15 cellular contexts compared by ENCODE assay signal in the genomic region with DNA sequence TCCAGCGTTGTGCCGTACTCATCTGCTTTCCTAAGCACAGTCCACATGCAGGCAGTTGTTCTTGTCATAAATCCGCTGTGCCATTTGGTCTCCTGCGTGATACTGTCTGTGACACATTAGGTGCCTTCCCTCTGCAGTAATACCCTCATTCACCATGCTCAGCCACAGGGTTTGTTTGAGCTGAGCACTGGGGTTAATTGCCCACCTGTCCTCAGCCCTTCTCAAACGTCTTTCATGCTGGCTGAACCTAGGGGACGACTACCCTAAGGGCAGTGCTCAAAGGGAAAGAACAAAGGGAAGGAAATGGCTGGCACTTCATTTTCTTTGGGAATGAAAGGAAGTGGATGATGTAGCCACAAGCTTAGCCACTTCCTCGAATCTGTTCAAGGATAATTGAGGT.
A peak's percentile ranks its signal among the peaks of the same experiment; 100 is the strongest.
DNase-seq lines count a peak whose midpoint lies in the region; ATAC-seq and TF ChIP-seq lines count a peak whose summit lies in the region.
"Had no signal": no experiment of that assay in that cellular context is flagged by ENCODE, and none has a peak within 500 bp of the region (broad histone marks: within the 10 kb centered on the region; RNA-seq: fewer than 3 reads in every experiment).

No MANE protein-coding gene starts in this region.

- no peaks in the 10 kb centered on the region for H3K79me1 ChIP-seq in mesenchymal stem cell (replicated peaks; ENCODE audit: low read length, poor library complexity, severe bottlenecking)

- no peak overlapping the region for H3K4me3 Mint-ChIP-seq in activated CD4-positive, alpha-beta T cell treated with anti-CD3 and anti-CD28 coated beads for 36 hours
- H3K4me3 Mint-ChIP-seq: activated naive CD4-positive, alpha-beta T cell treated with anti-CD3 and anti-CD28 coated beads, Interleukin-2, amount 10 ng/mL, durations not matched to agents 7 days and 5 days; stimulated activated naive B cell treated with anti-CD40 and anti-IgM and Interleukin-4, amounts not matched to agents 10 μg/mL and 1 μg/mL and 100 μg/mL, for 72 hours had no signal

- H3K4me1 Mint-ChIP-seq in activated CD4-positive, alpha-beta T cell treated with anti-CD3 and anti-CD28 coated beads for 36 hours, result no peaks in the 10 kb centered on the region
- H3K4me1 Mint-ChIP-seq: stimulated activated naive B cell treated with anti-CD40 and anti-IgM and Interleukin-4, amounts not matched to agents 10 μg/mL and 1 μg/mL and 100 μg/mL, for 72 hours had no signal

- H2BK5ac ChIP-seq in mesenchymal stem cell (ENCODE audit: low read depth, low read length, poor library complexity, severe bottlenecking), result no peak overlapping the region

- no peak overlapping the region for H3K14ac ChIP-seq in mesenchymal stem cell (ENCODE audit: low read length in 2 of 2)

- no peaks in the 10 kb centered on the region for H3K9me3 Mint-ChIP-seq in activated CD4-positive, alpha-beta T cell treated with anti-CD3 and anti-CD28 coated beads for 36 hours (ENCODE audit: low read depth)
- H3K9me3 Mint-ChIP-seq: activated naive CD4-positive, alpha-beta T cell treated with anti-CD3 and anti-CD28 coated beads, Interleukin-2, amount 10 ng/mL, durations not matched to agents 7 days and 5 days; stimulated activated naive B cell treated with anti-CD40 and anti-IgM and Interleukin-4, amounts not matched to agents 10 μg/mL and 1 μg/mL and 100 μg/mL, for 72 hours had no signal

- intact Hi-C loops in Right ventricle myocardium inferior (cut with DNase I), result no loop called here
- intact Hi-C loops in activated CD4-positive, alpha-beta T cell treated with anti-CD3 and anti-CD28 coated beads for 36 hours (cut with DNase I, micrococcal nuclease), result no loop called here
- intact Hi-C loops in cardiac septum (cut with DNase I), result no loop called here

- H3K4me1 ChIP-seq in NT2/D1 (ENCODE audit: insufficient read depth, insufficient read length), result peaks cover 3% of the 10 kb centered on the region
- H3K4me1 ChIP-seq in mesenchymal stem cell (ENCODE audit: control insufficient read depth, insufficient read depth, low read depth, low read length), result no peaks in the 10 kb centered on the region

- H3K27me3 ChIP-seq in NT2/D1 (ENCODE audit: insufficient read depth, insufficient read length), result peaks cover 4% of the 10 kb centered on the region
- peaks cover 0 to 7% of the 10 kb centered on the region in 2 experiments for H3K27me3 ChIP-seq in mesenchymal stem cell (ENCODE audit: control insufficient read depth in 1 of 2, insufficient read depth in 1 of 2, low read length in 2 of 2)
- H3K27me3 ChIP-seq: cardiac muscle cell had no signal

- 38% methylated on average over 7 of the region's 7 CpGs for WGBS in mesenchymal stem cell

- H3K36me3 ChIP-seq in NT2/D1 (ENCODE audit: insufficient read depth, insufficient read length, low read length) (no peaks in the 10 kb centered on the region), mesenchymal stem cell (ENCODE audit: control insufficient read depth in 1 of 2, insufficient read depth in 2 of 2, low read depth in 1 of 2, low read length in 2 of 2) (no peaks in the 10 kb centered on the region)
- H3K36me3 ChIP-seq: cardiac muscle cell had no signal

- H2BK120ac ChIP-seq in mesenchymal stem cell (ENCODE audit: low read depth, low read length), result no peak overlapping the region

- no peak overlapping the region for H3K27ac Mint-ChIP-seq in activated CD4-positive, alpha-beta T cell treated with anti-CD3 and anti-CD28 coated beads for 36 hours
- H3K27ac Mint-ChIP-seq: activated naive CD4-positive, alpha-beta T cell treated with anti-CD3 and anti-CD28 coated beads, Interleukin-2, amount 10 ng/mL, durations not matched to agents 7 days and 5 days; stimulated activated naive B cell treated with anti-CD40 and anti-IgM and Interleukin-4, amounts not matched to agents 10 μg/mL and 1 μg/mL and 100 μg/mL, for 72 hours had no signal

- no peak overlapping the region for H2BK12ac ChIP-seq in mesenchymal stem cell (ENCODE audit: low read length in 2 of 2)

- POLR2A ChIA-PET in activated CD4-positive, alpha-beta T cell treated with anti-CD3 and anti-CD28 coated beads for 36 hours (lab: Charles Lee), result no interaction called here

- no peak overlapping the region for H3K9ac ChIP-seq in NT2/D1 (ENCODE audit: insufficient read length, low read depth)
- H3K9ac ChIP-seq in mesenchymal stem cell (ENCODE audit: low read length), result no peak overlapping the region

- H3K36me3 Mint-ChIP-seq in activated CD4-positive, alpha-beta T cell treated with anti-CD3 and anti-CD28 coated beads for 36 hours (ENCODE audit: low read depth), result no peaks in the 10 kb centered on the region
- H3K36me3 Mint-ChIP-seq: activated naive CD4-positive, alpha-beta T cell treated with anti-CD3 and anti-CD28 coated beads, Interleukin-2, amount 10 ng/mL, durations not matched to agents 7 days and 5 days; stimulated activated naive B cell treated with anti-CD40 and anti-IgM and Interleukin-4, amounts not matched to agents 10 μg/mL and 1 μg/mL and 100 μg/mL, for 72 hours had no signal

- no peak overlapping the region for H4K91ac ChIP-seq in mesenchymal stem cell (ENCODE audit: low read length)

- no peak overlapping the region for H2AK5ac ChIP-seq in mesenchymal stem cell (ENCODE audit: low read length, severe bottlenecking)

- no peak overlapping the region for H3K4ac ChIP-seq in mesenchymal stem cell (ENCODE audit: low read depth in 1 of 2, low read length in 2 of 2)

- H3K18ac ChIP-seq in mesenchymal stem cell (ENCODE audit: low read depth in 1 of 2, low read length in 2 of 2), result no peak overlapping the region

- H3K27ac ChIP-seq in mesenchymal stem cell (ENCODE audit: low read length, poor library complexity, severe bottlenecking), result no peak overlapping the region
- H3K27ac ChIP-seq: cardiac muscle cell had no signal

- no peak overlapping the region for H3K4me2 ChIP-seq in mesenchymal stem cell (ENCODE audit: low read length, poor library complexity, severe bottlenecking)

- no peaks in the 10 kb centered on the region for H3K9me3 ChIP-seq in NT2/D1 (ENCODE audit: insufficient read depth, low read length)
- no peaks in the 10 kb centered on the region for H3K9me3 ChIP-seq in mesenchymal stem cell (ENCODE audit: control insufficient read depth, low read length)

- no peak overlapping the region for H3K23ac ChIP-seq in mesenchymal stem cell (ENCODE audit: low read length in 2 of 2)

- no peak overlapping the region for H2BK15ac ChIP-seq in mesenchymal stem cell (ENCODE audit: low read depth, poor library complexity, severe bottlenecking)

- ATAC-seq in SK-N-SH treated with all-trans-retinoic acid at 6 μM for 48 hours (no peak), Right ventricle myocardium inferior (no peak)
- no peak for ATAC-seq in activated CD4-positive, alpha-beta T cell treated with anti-CD3 and anti-CD28 coated beads for 36 hours
- ATAC-seq: stimulated activated naive B cell treated with anti-CD40 and anti-IgM and Interleukin-4, amounts not matched to agents 10 μg/mL and 1 μg/mL and 100 μg/mL, for 72 hours had no signal

- CTCF ChIA-PET in activated CD4-positive, alpha-beta T cell treated with anti-CD3 and anti-CD28 coated beads for 36 hours (lab: Charles Lee), result interaction anchor here (0.8 kb wide), 1 partner anchor 364 kb away, joined by 3 read pairs; no protein-coding TSS in a partner anchor

- no peak overlapping the region for H2AFZ ChIP-seq in mesenchymal stem cell (ENCODE audit: low read depth, low read length)

- H4K8ac ChIP-seq in mesenchymal stem cell (ENCODE audit: low read length), result no peak overlapping the region

- H3K27me3 Mint-ChIP-seq in activated CD4-positive, alpha-beta T cell treated with anti-CD3 and anti-CD28 coated beads for 36 hours, result peaks cover 8% of the 10 kb centered on the region
- H3K27me3 Mint-ChIP-seq: activated naive CD4-positive, alpha-beta T cell treated with anti-CD3 and anti-CD28 coated beads, Interleukin-2, amount 10 ng/mL, durations not matched to agents 7 days and 5 days had no signal

- DNase-seq in DMS79 (lab: John Stamatoyannopoulos, UW), result peak; percentile 4
- DNase-seq in NCI-H146 (lab: John Stamatoyannopoulos, UW), result peak; percentile 98
- peak; percentile 63 for DNase-seq in NT2/D1 (ENCODE audit: low read depth, low spot score)
- peak; percentile 48 for DNase-seq in mesenchymal stem cell
- DNase-seq in Right ventricle myocardium inferior (ENCODE audit: missing footprints), result no peak
- DNase-seq in activated CD4-positive, alpha-beta T cell treated with anti-CD3 and anti-CD28 coated beads for 36 hours, result no peak
- DNase-seq in cardiac septum (ENCODE audit: low spot score), result no peak
- DNase-seq: activated naive CD4-positive, alpha-beta T cell treated with anti-CD3 and anti-CD28 coated beads, Interleukin-2, amount 10 ng/mL, durations not matched to agents 7 days and 5 days; erythroblast; hippocampal formation; stimulated activated CD4-positive, alpha-beta T cell treated with anti-CD3 and anti-CD28 coated beads, Interleukin-4, amount 100 ng/mL, for 1 hour; stimulated activated naive B cell treated with anti-CD40 and anti-IgM and Interleukin-4, amounts not matched to agents 10 μg/mL and 1 μg/mL and 100 μg/mL, for 72 hours; T-helper 9 cell had no signal

- no peak overlapping the region for H3K4me3 ChIP-seq in NT2/D1 (ENCODE audit: insufficient read length, low read depth)
- no peak overlapping the region for H3K4me3 ChIP-seq in mesenchymal stem cell (ENCODE audit: insufficient read depth in 1 of 2, low read depth in 1 of 2, low read length in 2 of 2)
- H3K4me3 ChIP-seq: cardiac muscle cell had no signal

TF ChIP-seq in SK-N-SH treated with all-trans-retinoic acid at 6 μM for 48 hours, 23 proteins besides CTCF, POLR2A, EP300 and RAD21 (continues in another document):
- TF ChIP-seq PPARA (CRISPR knock-in tag; IDR thresholded peaks at IDR 0.05; ENCODE audit: borderline replicate concordance), result no peak
- no peak for TF ChIP-seq GLIS3 (CRISPR knock-in tag; IDR thresholded peaks at IDR 0.05)
- TF ChIP-seq ZNF565 (CRISPR knock-in tag; conservative IDR thresholded peaks at IDR 0.05; ENCODE audit: low read depth), result no peak
- no peak for TF ChIP-seq ZFP3 (CRISPR knock-in tag; IDR thresholded peaks at IDR 0.05)
- TF ChIP-seq POU6F1 (CRISPR knock-in tag; IDR thresholded peaks at IDR 0.05; ENCODE audit: borderline replicate concordance, low read depth), result no peak

Comparison
In these comparisons a context has a peak if more than half of its experiments do, and no peak if none do; other contexts are left out.
1. DNase-seq: peak in DMS79 (single experiment), NCI-H146 (single experiment), NT2/D1 (single experiment) and mesenchymal stem cell (single experiment); none in Right ventricle myocardium inferior (single experiment), activated CD4-positive, alpha-beta T cell treated with anti-CD3 and anti-CD28 coated beads for 36 hours (single experiment) and cardiac septum (single experiment).